ENCODE assay signal across 6 cellular contexts in the genomic region with DNA sequence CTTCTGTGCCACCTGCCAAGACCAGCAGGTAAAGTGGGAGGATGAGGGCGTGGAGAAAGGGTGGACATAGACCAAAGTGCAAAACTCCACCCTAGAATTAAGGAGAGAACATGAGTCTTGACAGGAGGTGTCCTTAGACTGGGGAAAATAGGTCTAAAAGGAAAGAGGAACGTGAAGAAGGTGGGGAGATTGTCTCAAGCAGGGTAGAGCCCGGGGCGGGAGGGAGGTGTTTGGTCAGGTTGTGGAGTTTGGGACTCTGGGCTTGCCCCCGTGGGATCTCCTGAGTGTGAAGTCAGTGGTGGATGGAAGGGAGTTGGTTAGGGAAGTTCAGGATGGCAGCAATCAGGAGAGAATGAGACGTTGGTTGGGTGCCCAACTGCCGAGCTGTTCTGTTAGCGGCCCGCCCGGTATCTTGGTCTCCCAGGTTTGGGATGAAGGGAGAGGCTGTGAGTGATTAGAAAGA. TPM values are rescaled to one million over a fixed set of nuclear protein-coding genes. Genes with fewer than 3 reads are reported as not detected.
A peak's percentile ranks its signal among the peaks of the same experiment; 100 is the strongest.
DNase-seq lines count a peak whose midpoint lies in the region; ATAC-seq and TF ChIP-seq lines count a peak whose summit lies in the region.

No MANE protein-coding gene starts in this region.

- peak overlapping the region; percentile 34 for H2AFZ ChIP-seq in SU-DHL-6 (ENCODE audit: low read depth, low read length, severe bottlenecking)

- H3F3A ChIP-seq in SU-DHL-6 (ENCODE audit: insufficient read depth), result peaks cover 50% of the 10 kb centered on the region

- no peaks in the 10 kb centered on the region for H3K9me3 ChIP-seq in SU-DHL-6 (ENCODE audit: insufficient read depth, low read length)

- DNase-seq in BJ (ENCODE audit: low read depth) (no peak), kidney epithelial cell (ENCODE audit: low read depth) (no peak), NCI-H526 treated with DMSO at 0.1 percent for 48 hours (lab: John Stamatoyannopoulos, UW) (no peak)

- ATAC-seq in HG02623 (IDR thresholded peaks at IDR 0.05; ENCODE audit: unreplicated experiment) (no peak), GM21737 (IDR thresholded peaks at IDR 0.05; ENCODE audit: unreplicated experiment) (no peak)

- H3K79me2 ChIP-seq in SU-DHL-6 (ENCODE audit: insufficient read depth, low read length), result peaks cover 19% of the 10 kb centered on the region

- H3K9ac ChIP-seq in SU-DHL-6 (ENCODE audit: low read length), result peak overlapping the region; percentile 91

- POLR2A ChIA-PET in BJ (lab: Charles Lee), result interaction anchor here (0.6 kb wide), 1 partner anchor 113 kb away, joined by 3 read pairs; no protein-coding TSS in a partner anchor

- peak overlapping the region; percentile 100 for H3K27ac ChIP-seq in SU-DHL-6 (ENCODE audit: low read depth, low read length)

- peak overlapping the region; percentile 79 for H3K4me3 ChIP-seq in BJ (ENCODE audit: low read depth, low read length)
- H3K4me3 ChIP-seq in SU-DHL-6 (ENCODE audit: insufficient read depth, low read length, poor library complexity, severe bottlenecking), result peak overlapping the region; percentile 72
- H3K4me3 ChIP-seq in kidney epithelial cell (ENCODE audit: low read depth, low read length), result peak overlapping the region; percentile 59

- H4K20me1 ChIP-seq in SU-DHL-6 (ENCODE audit: low read depth, low read length), result no peaks in the 10 kb centered on the region

- TF ChIP-seq CTCF in BJ (IDR thresholded peaks at IDR 0.05; ENCODE audit: insufficient read depth, low read depth, low read length) (no peak), SU-DHL-6 (IDR thresholded peaks at IDR 0.05; ENCODE audit: insufficient read depth, low read length, poor library complexity, severe bottlenecking) (no peak), kidney epithelial cell (IDR thresholded peaks at IDR 0.05; ENCODE audit: insufficient read depth, low read length, poor library complexity, severe bottlenecking) (no peak)

- peak overlapping the region; percentile 86 for H3K4me2 ChIP-seq in SU-DHL-6 (ENCODE audit: low read depth, low read length, poor library complexity, severe bottlenecking)

- H3K27me3 ChIP-seq in BJ (ENCODE audit: control insufficient read depth, insufficient read depth, low read length) (no peaks in the 10 kb centered on the region), SU-DHL-6 (ENCODE audit: low read length) (no peaks in the 10 kb centered on the region), kidney epithelial cell (ENCODE audit: control insufficient read depth, insufficient read depth, low read length) (no peaks in the 10 kb centered on the region)

- H3K36me3 ChIP-seq in BJ (ENCODE audit: control insufficient read depth, insufficient read depth, low read length) (no peaks in the 10 kb centered on the region), SU-DHL-6 (ENCODE audit: low read length) (no peaks in the 10 kb centered on the region), kidney epithelial cell (ENCODE audit: control insufficient read depth, insufficient read depth, low read length) (no peaks in the 10 kb centered on the region)

- CTCF ChIA-PET in BJ (lab: Yijun Ruan, JAX), result interaction anchor here (0.6 to 8.5 kb wide), 7 partner anchors 8 to 1125 kb away, joined by 3 to 86 read pairs (median 4); a partner anchor contains a TSS

- no peaks in the 10 kb centered on the region for H3K9me2 ChIP-seq in SU-DHL-6 (replicated peaks; ENCODE audit: insufficient read depth, low read length)

RNA-seq across cellular contexts. Expression of a gene that starts 0.4 kb away (rescaled TPM):
- polyA plus RNA-seq in BJ (2011; rRNA removed), result 53.0 and 56.2 TPM in 2 replicates
- 44.6 and 47.5 TPM in 2 replicates for polyA minus RNA-seq in BJ (2011; rRNA and poly(A)+ RNA removed)
- 59.4 and 60.9 TPM in 2 replicates for total RNA-seq in kidney epithelial cell

RNA-seq across cellular contexts. Expression of a gene that starts 3.7 kb away (rescaled TPM):
- 37.1 and 37.8 TPM in 2 replicates for polyA plus RNA-seq in BJ (2011; rRNA removed)
- polyA minus RNA-seq in BJ (2011; rRNA and poly(A)+ RNA removed), result 13.8 and 15.6 TPM in 2 replicates
- 43.5 and 47.6 TPM in 2 replicates for total RNA-seq in kidney epithelial cell

RNA-seq across cellular contexts. Expression of a gene that starts 34.5 kb away (rescaled TPM):
- 1.2 and 1.8 TPM in 2 replicates for polyA plus RNA-seq in BJ (2011; rRNA removed)
- 0.85 and 0.87 TPM in 2 replicates for polyA minus RNA-seq in BJ (2011; rRNA and poly(A)+ RNA removed)
- total RNA-seq in kidney epithelial cell, result 0.96 and 1.1 TPM in 2 replicates

RNA-seq across cellular contexts. Expression of a gene that starts 35.3 kb away (rescaled TPM):
- 56.6 and 75.2 TPM in 2 replicates for polyA plus RNA-seq in BJ (2011; rRNA removed)
- 33.8 and 77.3 TPM in 2 replicates for polyA minus RNA-seq in BJ (2011; rRNA and poly(A)+ RNA removed)
- 21.4 and 23.2 TPM in 2 replicates for total RNA-seq in kidney epithelial cell

RNA-seq across cellular contexts. Expression of a gene that starts 42.5 kb away (rescaled TPM):
- 117 and 130 TPM in 2 replicates for polyA plus RNA-seq in BJ (2011; rRNA removed)
- polyA minus RNA-seq in BJ (2011; rRNA and poly(A)+ RNA removed), result 62.5 and 86.9 TPM in 2 replicates
- 78.2 and 81.0 TPM in 2 replicates for total RNA-seq in kidney epithelial cell
